ENCODE assay signal across 9 cellular contexts in the genomic region with DNA sequence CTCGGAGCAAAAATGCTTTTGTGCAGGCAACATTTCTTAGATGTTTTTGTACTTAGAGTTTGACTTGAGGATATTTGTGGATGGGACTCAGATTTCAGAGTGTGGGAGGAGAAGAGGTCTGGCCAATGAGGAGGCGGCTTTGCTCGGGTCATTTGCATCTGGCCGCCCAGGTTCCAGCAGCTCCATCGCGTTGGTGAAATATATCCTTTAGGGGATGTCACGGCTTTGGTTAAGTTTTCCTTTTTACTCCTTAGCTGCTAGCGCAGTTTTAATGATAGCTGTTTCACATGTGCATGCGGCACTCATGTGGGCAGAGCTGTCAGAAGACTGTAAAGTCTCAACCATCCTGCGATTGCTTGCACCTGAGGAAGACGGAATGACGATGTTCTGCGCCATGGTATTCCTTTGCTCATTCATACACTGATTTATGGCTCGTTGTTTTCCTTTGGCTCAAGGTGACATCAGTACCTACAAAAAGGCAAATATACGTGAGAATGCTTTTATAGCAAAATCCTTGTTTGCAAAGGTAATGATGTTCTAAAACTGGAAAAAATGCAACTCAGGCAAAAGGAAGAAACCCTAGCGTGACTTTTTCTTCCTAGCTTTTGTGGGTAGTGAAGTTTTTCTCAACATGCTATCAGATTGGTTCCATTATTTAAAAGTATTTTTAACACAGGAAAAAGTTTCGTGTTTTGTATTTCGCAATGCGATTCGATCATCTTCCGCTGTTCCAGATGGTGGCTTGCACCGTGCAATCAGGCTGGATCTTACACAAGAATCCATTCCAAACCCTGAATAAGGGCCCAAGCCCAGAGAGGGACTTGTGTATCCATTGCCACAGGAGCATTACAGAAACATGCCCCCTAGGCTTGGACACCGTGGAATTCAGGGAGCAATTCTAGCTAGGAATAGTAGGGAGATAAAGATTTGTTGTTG.
DNase-seq lines count a peak whose midpoint lies in the region; ATAC-seq and TF ChIP-seq lines count a peak whose summit lies in the region.
"Had no signal": no experiment of that assay in that cellular context is flagged by ENCODE, and none has a peak within 500 bp of the region (broad histone marks: within the 10 kb centered on the region; RNA-seq: fewer than 3 reads in every experiment).

No MANE protein-coding gene starts in this region.

- DNase-seq in HT-29 (ENCODE audit: low spot score): peak; percentile 56
- DNase-seq in RKO (ENCODE audit: low spot score): peak; percentile 84
- no peak for DNase-seq in epithelial cell of proximal tubule (ENCODE audit: low read depth)
- peak; percentile 79 for DNase-seq in upper lobe of right lung
- DNase-seq in stimulated activated CD4-positive, alpha-beta T cell treated with anti-CD3 and anti-CD28 coated beads, Interleukin-1b, Interleukin-23, amount 100 ng/mL, for 48 hours: no peak

- no peak for TF ChIP-seq CTCF in epithelial cell of proximal tubule (conservative IDR thresholded peaks at IDR 0.05; ENCODE audit: low read depth, low read length)
- TF ChIP-seq CTCF in upper lobe of right lung (IDR thresholded peaks at IDR 0.05): no peak

- H3K36me3 ChIP-seq in mesodermal cell (ENCODE audit: control insufficient read depth, insufficient read depth, low read length) (no peaks in the 10 kb centered on the region), upper lobe of right lung (no peaks in the 10 kb centered on the region)

- H3K4me3 ChIP-seq in epithelial cell of proximal tubule (ENCODE audit: low read depth, low read length) (peak overlapping the region; percentile 39), mesodermal cell (ENCODE audit: extremely low read depth, insufficient read depth, low read length, poor library complexity, severe bottlenecking) (no peak overlapping the region), upper lobe of right lung (peak overlapping the region; percentile 36)

- 61 to 62% methylated on average over 20 of the region's 23 CpGs for WGBS in mesodermal cell (ENCODE audit: insufficient coverage in 2 of 2), 2 experiments

- H3K27ac ChIP-seq in mesodermal cell (ENCODE audit: low read depth, low read length, severe bottlenecking): peak overlapping the region; percentile 69
- peak overlapping the region; percentile 85 for H3K27ac ChIP-seq in upper lobe of right lung
- H3K27ac ChIP-seq: VCaP had no signal

- H3K4me1 ChIP-seq in mesodermal cell (ENCODE audit: control insufficient read depth, insufficient read depth, low read length, poor library complexity, severe bottlenecking) (peaks cover 6% of the 10 kb centered on the region), upper lobe of right lung (peaks cover 6% of the 10 kb centered on the region)

- H3K27me3 ChIP-seq in upper lobe of right lung: no peaks in the 10 kb centered on the region

- H3K9me3 ChIP-seq in mesodermal cell (ENCODE audit: control insufficient read depth, low read length): peaks cover 3% of the 10 kb centered on the region
- H3K9me3 ChIP-seq in upper lobe of right lung: no peaks in the 10 kb centered on the region

- intact Hi-C loops in upper lobe of right lung (cut with DNase I): no loop called here

- ATAC-seq in upper lobe of right lung (peak; percentile 93), GM19397 (IDR thresholded peaks at IDR 0.05; ENCODE audit: unreplicated experiment) (no peak), GM21528 (IDR thresholded peaks at IDR 0.05; ENCODE audit: low FRiP score, unreplicated experiment) (no peak)

Comparison
In these comparisons a context has a peak if more than half of its experiments do, and no peak if none do; other contexts are left out.
1. DNase-seq: peak in HT-29 (single experiment), RKO (single experiment) and upper lobe of right lung (single experiment); none in epithelial cell of proximal tubule (single experiment) and stimulated activated CD4-positive, alpha-beta T cell treated with anti-CD3 and anti-CD28 coated beads, Interleukin-1b, Interleukin-23, amount 100 ng/mL, for 48 hours (single experiment).